Comparison of ENCODE assay signal across 8 cellular contexts in the genomic region with DNA sequence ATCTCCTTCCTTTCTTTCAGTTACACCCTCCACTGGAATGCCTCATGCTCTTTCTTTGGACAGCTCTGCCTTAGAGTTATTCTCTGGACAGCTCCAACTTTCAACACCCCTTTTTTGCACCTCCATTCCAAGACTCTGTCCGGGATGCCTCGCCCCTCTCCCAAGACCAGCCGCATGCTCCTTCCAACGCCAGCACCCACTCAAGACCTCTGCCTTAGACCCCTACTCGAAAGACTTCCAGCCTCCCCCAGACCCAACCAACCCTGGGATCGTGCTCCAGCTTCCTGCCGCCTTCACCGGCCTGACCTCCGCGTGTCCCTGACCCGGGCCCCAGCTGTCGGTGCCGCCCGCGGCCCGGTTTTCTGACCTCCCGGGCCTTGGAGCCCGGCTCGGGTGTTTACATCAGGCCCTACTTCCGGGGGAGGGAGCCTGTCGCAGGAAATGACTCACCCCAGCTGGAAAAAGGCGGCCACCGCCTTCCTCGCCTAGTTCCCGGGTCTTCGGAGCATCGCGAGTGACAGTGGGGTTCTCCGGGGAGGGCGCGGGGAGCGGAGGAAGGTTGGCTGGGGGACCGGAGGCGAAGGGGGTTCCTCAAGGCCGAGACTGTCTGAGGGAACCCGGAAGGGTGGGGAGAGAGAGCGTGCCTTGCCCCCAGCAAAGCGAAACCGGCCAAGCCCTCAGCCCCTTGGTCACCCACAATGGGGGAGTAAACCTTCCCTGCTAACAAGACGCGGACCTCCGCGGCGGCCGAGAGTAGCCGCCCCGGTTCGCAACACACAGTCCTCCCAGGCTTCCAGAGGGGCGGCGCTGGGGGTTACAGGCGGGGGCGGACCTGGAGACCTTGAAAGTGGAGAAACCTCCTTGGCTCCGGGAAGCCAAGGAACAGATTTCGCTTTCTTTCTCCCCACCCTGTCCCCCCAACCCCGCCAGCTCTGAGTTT. TPM values are rescaled to one million over a fixed set of nuclear protein-coding genes. Genes with fewer than 3 reads are reported as not detected.
DNase-seq lines count a peak whose midpoint lies in the region; ATAC-seq and TF ChIP-seq lines count a peak whose summit lies in the region.

A gene (minus strand): TSS at position 399 of the 940 bp plus-strand sequence. CDS start 1,792 bp downstream, outside the sequence.

- peak within 1 kb of the TSS; percentile 81 for H3K4me2 ChIP-seq in HCT116 (ENCODE audit: low read length)

- in situ Hi-C loops in gastrocnemius medialis (cut with MboI; ENCODE audit: low sequenced_read_pairs in 4 of 4) = no loop called here

- no peak for TF ChIP-seq POLR2A in HCT116 (IDR thresholded peaks at IDR 0.05; ENCODE audit: borderline replicate concordance, extremely low read depth, insufficient read depth, insufficient read length)
- TF ChIP-seq POLR2A in body of pancreas (IDR thresholded peaks at IDR 0.05) = peak; percentile 40 to 76 (median 75)
- peak; percentile 68 to 78 for TF ChIP-seq POLR2A in gastrocnemius medialis (IDR thresholded peaks at IDR 0.05)

- WGBS in body of pancreas, 2 donors = 0% methylated on average over 6 to 31 of the region's 55 CpGs
- WGBS in iPS DF 6.9 (ENCODE audit: insufficient coverage, insufficient read length) = no CpG with 5 or more reads among the region's 55 CpGs

- TF ChIP-seq CTCF in HCT116 (IDR thresholded peaks at IDR 0.05 in 2 of 3, conservative IDR thresholded peaks at IDR 0.05 in 1 of 3; ENCODE audit: borderline replicate concordance in 1 of 3, insufficient read depth in 1 of 3, low read depth in 2 of 3, low read length in 2 of 3) (no peak), body of pancreas (IDR thresholded peaks at IDR 0.05) (no peak), gastrocnemius medialis (IDR thresholded peaks at IDR 0.05 in 4 of 5, conservative IDR thresholded peaks at IDR 0.05 in 1 of 5) (no peak)

- ATAC-seq in HCT116 (peak; percentile 84), body of pancreas (peak; percentile 91), gastrocnemius medialis (peak; percentile 96 to 98)

- RAD21 ChIA-PET in HCT116 (lab: Charles Lee; ENCODE audit: low non-redundant PET in 1 of 2, low total read pairs in 2 of 2, uncharacterized antibody in 2 of 2, unreplicated experiment in 2 of 2) = no interaction called here

- intact Hi-C loops in HCT116 (cut with micrococcal nuclease) (no loop called here), body of pancreas (cut with DNase I) (no loop called here), gastrocnemius medialis (cut with DNase I; ENCODE audit: low total_unique reads) (loop anchor here (2.0 kb wide), 1 partner anchor 21 kb away; no protein-coding TSS in a partner anchor)

- H3K27ac ChIP-seq in HCT116 (ENCODE audit: low read depth, low read length) (peak within 1 kb of the TSS; percentile 54), body of pancreas (peak within 1 kb of the TSS; percentile 81 to 95 (median 88)), iPS DF 6.9 (ENCODE audit: low read length) (no peak within 1 kb of the TSS), gastrocnemius medialis (peak within 1 kb of the TSS; percentile 88 to 97 (median 94))

- H3K9ac ChIP-seq in HCT116 (ENCODE audit: low read length) = peak within 1 kb of the TSS; percentile 63

- no peak for TF ChIP-seq RAD21 in HCT116 (IDR thresholded peaks at IDR 0.05; ENCODE audit: low read depth)

- no peaks in the 10 kb centered on the region for H3K9me2 ChIP-seq in HCT116 (ENCODE audit: insufficient read depth)

- no peak within 1 kb of the TSS for H2AFZ ChIP-seq in HCT116 (ENCODE audit: low read depth, low read length, poor library complexity, severe bottlenecking)

- H3K27me3 ChIP-seq in HCT116 (ENCODE audit: insufficient read depth, low read length) (no peaks in the 10 kb centered on the region), body of pancreas (no peaks in the 10 kb centered on the region), iPS DF 6.9 (ENCODE audit: control insufficient read depth, insufficient read depth, low read length) (no peaks in the 10 kb centered on the region), gastrocnemius medialis (no peaks in the 10 kb centered on the region)

- CTCF ChIA-PET in HCT116 (lab: Charles Lee) = no interaction called here

- H3K4me1 ChIP-seq in HCT116 (ENCODE audit: control insufficient read depth in 1 of 2, insufficient read depth in 2 of 2, low read length in 2 of 2) (peaks cover 0 to 5% of the 10 kb centered on the region in 2 experiments; a peak in 1 of 4 replicates), body of pancreas (peaks cover 10% of the 10 kb centered on the region), iPS DF 6.9 (ENCODE audit: control insufficient read depth, insufficient read depth, low read length) (no peaks in the 10 kb centered on the region), gastrocnemius medialis (peaks cover 0 to 6% of the 10 kb centered on the region in 2 donors)

- POLR2A ChIA-PET in HCT116 (lab: Charles Lee) = no interaction called here

- H3K4me3 ChIP-seq in HCT116 (replicated peaks in 1 of 2; ENCODE audit: low read depth in 1 of 2, low read length in 2 of 2) = peak within 1 kb of the TSS; percentile 68 to 71
- H3K4me3 ChIP-seq in body of pancreas = peak within 1 kb of the TSS; percentile 32 to 41
- peak within 1 kb of the TSS; percentile 89; the same call in 1 of the 2 replicates for H3K4me3 ChIP-seq in iPS DF 6.9 (ENCODE audit: low read length)
- H3K4me3 ChIP-seq in gastrocnemius medialis = peak within 1 kb of the TSS; percentile 60 to 79 (median 72)

- DNase-seq in ELF-1 (ENCODE audit: low read depth, low spot score) (peak; percentile 85), HCT116 (ENCODE audit: low read depth, low spot score) (no peak), NCI-H1105 treated with DMSO at 0.1 percent for 48 hours (lab: John Stamatoyannopoulos, UW) (peak; percentile 27), UCSD-AML1 (lab: John Stamatoyannopoulos, UW; ENCODE audit: unreplicated experiment) (peak; percentile 63), body of pancreas (peak; percentile 71 to 77 (median 72)), iPS DF 6.9 (ENCODE audit: low read depth, low spot score) (no peak), gastrocnemius medialis (peak; percentile 61 to 70), NCI-H187 (lab: John Stamatoyannopoulos, UW) (no peak)

- no peaks in the 10 kb centered on the region for H4K20me1 ChIP-seq in HCT116 (ENCODE audit: insufficient read depth)

- no peaks in the 10 kb centered on the region for H3K79me2 ChIP-seq in HCT116 (ENCODE audit: insufficient read depth, low read length)

- H3K36me3 ChIP-seq in HCT116 (ENCODE audit: control insufficient read depth in 1 of 2, insufficient read depth in 2 of 2, low read length in 2 of 2) = no peaks in the 10 kb centered on the region
- H3K36me3 ChIP-seq in body of pancreas (replicated peaks in 1 of 2; ENCODE audit: insufficient read depth in 1 of 2, low read depth in 2 of 2) = peaks cover 0 to 1% of the 10 kb centered on the region in 2 donors
- no peaks in the 10 kb centered on the region; the same call in 1 of the 2 replicates for H3K36me3 ChIP-seq in iPS DF 6.9 (ENCODE audit: control insufficient read depth, insufficient read depth, low read length)
- peaks cover 0 to 21% of the 10 kb centered on the region in 2 donors for H3K36me3 ChIP-seq in gastrocnemius medialis

- BruUV-seq in HCT116 (replicated peaks; lab: Mats Ljungman, UMichigan) = TSS peak; percentile 88

- no peaks in the 10 kb centered on the region for H3K9me3 ChIP-seq in HCT116 (ENCODE audit: control insufficient read depth in 1 of 2, insufficient read depth in 1 of 2, low read depth in 1 of 2, low read length in 2 of 2)
- H3K9me3 ChIP-seq in body of pancreas = no peaks in the 10 kb centered on the region
- no peaks in the 10 kb centered on the region for H3K9me3 ChIP-seq in iPS DF 6.9 (ENCODE audit: control insufficient read depth, insufficient read depth, low read length)
- H3K9me3 ChIP-seq in gastrocnemius medialis = no peaks in the 10 kb centered on the region

TF ChIP-seq in HCT116, 20 proteins besides CTCF, POLR2A, EP300 and RAD21:
- TF ChIP-seq, protein P1, sequence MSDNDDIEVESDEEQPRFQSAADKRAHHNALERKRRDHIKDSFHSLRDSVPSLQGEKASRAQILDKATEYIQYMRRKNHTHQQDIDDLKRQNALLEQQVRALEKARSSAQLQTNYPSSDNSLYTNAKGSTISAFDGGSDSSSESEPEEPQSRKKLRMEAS (IDR thresholded peaks at IDR 0.05) = no peak
- no peak for TF ChIP-seq FOSL1 (IDR thresholded peaks at IDR 0.05; ENCODE audit: low read depth)
- TF ChIP-seq POLR2AphosphoS5 (IDR thresholded peaks at IDR 0.05; ENCODE audit: low read depth, low read length) = peak; percentile 40; the same call in 1 of the 2 replicates
- TF ChIP-seq ZFX (IDR thresholded peaks at IDR 0.05) = peak; percentile 84

RNA-seq across cellular contexts. Expression of the gene that starts here (rescaled TPM):
- 41.7 TPM for total RNA-seq in HCT116 (2021; ENCODE audit: unreplicated experiment)
- polyA plus RNA-seq in HCT116 (2012) = 54.2 and 54.4 TPM in 2 replicates
- 10 to 100 TPM; 59.4 to 77.1 TPM for total RNA-seq in body of pancreas
- 100 to 1,000 TPM in 3 of 4 donors, 10 to 100 TPM in 1; 98.2 to 125 (median 105) TPM for total RNA-seq in gastrocnemius medialis

Comparison
In these comparisons a context has a peak if more than half of its experiments do, and no peak if none do; other contexts are left out.
1. DNase-seq: peak in ELF-1 (single experiment), NCI-H1105 treated with DMSO at 0.1 percent for 48 hours (single experiment), UCSD-AML1 (single experiment), body of pancreas (4 of 4) and gastrocnemius medialis (2 of 2); none in HCT116 (single experiment), iPS DF 6.9 (single experiment) and NCI-H187 (0 of 2).
2. H3K4me3 ChIP-seq: peak in every context shown above with its lines; median percentile 89 in iPS DF 6.9; 72 in gastrocnemius medialis; 70 in HCT116; 36 in body of pancreas.
3. Peak in every context shown above with its lines, with median percentiles within 50 percentile points of each other: ATAC-seq.